Comparison of ENCODE assay signal across 9 cellular contexts in genomic region chr20:57680131-57680716, GRCh38. TPM values are rescaled to one million over a fixed set of nuclear protein-coding genes. Genes with fewer than 3 reads are reported as not detected.
DNase-seq lines count a peak whose midpoint lies in the region; ATAC-seq and TF ChIP-seq lines count a peak whose summit lies in the region.
"Had no signal": no experiment of that assay in that cellular context is flagged by ENCODE, and none has a peak within 500 bp of the region (broad histone marks: within the 10 kb centered on the region; RNA-seq: fewer than 3 reads in every experiment).

No MANE protein-coding gene starts in this region.

- no peak overlapping the region for H3K14ac ChIP-seq in H9 (ENCODE audit: insufficient read depth, low read length)

- H2BK12ac ChIP-seq in H9 (ENCODE audit: insufficient read length, low read depth, low read length) = no peak overlapping the region

- H3K4me1 ChIP-seq in H9 (ENCODE audit: insufficient read depth, low read length) = peaks cover 37% of the 10 kb centered on the region

- TF ChIP-seq CTCF in H9 (conservative IDR thresholded peaks at IDR 0.05) = no peak
- no peak for TF ChIP-seq CTCF in CD14-positive monocyte (IDR thresholded peaks at IDR 0.05)

- no peak overlapping the region for H3K9ac ChIP-seq in H9 (ENCODE audit: extremely low read depth, insufficient read length, low read length)

- intact Hi-C loops in CD14-positive monocyte (cut with micrococcal nuclease) = no loop called here

- no peak overlapping the region for H2BK120ac ChIP-seq in H9 (ENCODE audit: low read depth, low read length, poor library complexity, severe bottlenecking)

- H4K20me1 ChIP-seq in H9 (ENCODE audit: control insufficient read depth, insufficient read depth, insufficient read length) = no peaks in the 10 kb centered on the region

- peak overlapping the region in 2 of 3 experiments; percentile 46; a peak in 4 of 7 replicates for H3K27ac Mint-ChIP-seq in H9
- peak overlapping the region in 6 of 10 donors; percentile 12 to 85 (median 58) for H3K27ac Mint-ChIP-seq in naive thymus-derived CD8-positive, alpha-beta T cell
- no peak overlapping the region for H3K27ac Mint-ChIP-seq in CD14-positive monocyte

- H2BK15ac ChIP-seq in H9 (ENCODE audit: low read depth, low read length) = no peak overlapping the region

- H2BK20ac ChIP-seq in H9 (ENCODE audit: low read depth, low read length, poor library complexity, severe bottlenecking) = no peak overlapping the region

- H3K4me3 Mint-ChIP-seq in H9 (no peak overlapping the region; a peak in 1 of 5 replicates), CD14-positive monocyte (no peak overlapping the region)
- peak overlapping the region in 6 of 10 donors; percentile 8 to 57 (median 48) for H3K4me3 Mint-ChIP-seq in naive thymus-derived CD8-positive, alpha-beta T cell

- H3K9me3 Mint-ChIP-seq in H9 (no peaks in the 10 kb centered on the region), CD14-positive monocyte (peaks cover 0 to 3% (median 0%) of the 10 kb centered on the region in 7 donors)
- H3K9me3 Mint-ChIP-seq in naive thymus-derived CD8-positive, alpha-beta T cell = no peaks in the 10 kb centered on the region

- no peak overlapping the region for H2BK5ac ChIP-seq in H9 (ENCODE audit: insufficient read length, low read length)

- POLR2A ChIA-PET in naive thymus-derived CD8-positive, alpha-beta T cell (lab: Charles Lee) = interaction anchor here (1.0 to 3.7 kb wide), 5 partner anchors 26 to 61 kb away, joined by 3 to 22 read pairs (median 5); partner anchors contain the start of genes PMEPA1 and ZBP1

- no peak overlapping the region for H2AK5ac ChIP-seq in H9 (ENCODE audit: insufficient read length, low read length)

- no peaks in the 10 kb centered on the region for H3K9me3 ChIP-seq in H9 (ENCODE audit: control insufficient read depth, low read depth, low read length)
- H3K9me3 ChIP-seq: upper lobe of left lung had no signal

- H4K91ac ChIP-seq in H9 (ENCODE audit: insufficient read length, low read depth, low read length) = no peak overlapping the region

- H3T11ph ChIP-seq in H9 (ENCODE audit: low read length) = no peak overlapping the region

- H3K27me3 Mint-ChIP-seq in H9 (ENCODE audit: low read depth) (no peaks in the 10 kb centered on the region), CD14-positive monocyte (ENCODE audit: low read depth in 3 of 3) (peaks cover 15 to 32% (median 31%) of the 10 kb centered on the region in 3 donors)
- peaks cover 0 to 4% (median 0%) of the 10 kb centered on the region in 5 donors for H3K27me3 Mint-ChIP-seq in naive thymus-derived CD8-positive, alpha-beta T cell

- H3K27ac ChIP-seq in H9 (ENCODE audit: insufficient read length, low read depth, low read length) = no peak overlapping the region
- H3K27ac ChIP-seq: upper lobe of left lung had no signal

- DNase-seq in H9 = no peak
- peak; percentile 23 for DNase-seq in LHCN-M2 (ENCODE audit: low read depth)
- DNase-seq in naive thymus-derived CD8-positive, alpha-beta T cell = peak in 1 of 10 donors; percentile 28
- DNase-seq in activated naive CD4-positive, alpha-beta T cell (lab: John Stamatoyannopoulos, UW) = no peak
- DNase-seq in CD14-positive monocyte (ENCODE audit: low spot score) = no peak
- no peak for DNase-seq in NCI-H345 treated with DMSO at 0.1 percent for 48 hours (lab: John Stamatoyannopoulos, UW; ENCODE audit: unreplicated experiment)
- no peak for DNase-seq in NCI-H146 (lab: John Stamatoyannopoulos, UW)
- DNase-seq: upper lobe of left lung had no signal

- peaks cover 35% of the 10 kb centered on the region; the same call in 1 of the 2 replicates for H3K79me2 ChIP-seq in H9 (ENCODE audit: insufficient read depth, low read length)

- no peak overlapping the region for H3K23ac ChIP-seq in H9 (ENCODE audit: insufficient read length, low read depth, low read length)

- H2AFZ ChIP-seq in H9 (ENCODE audit: low read length) = no peak overlapping the region

- H3K79me1 ChIP-seq in H9 (ENCODE audit: insufficient read depth, low read depth, low read length, poor library complexity, severe bottlenecking) = peaks cover 5% of the 10 kb centered on the region

- ATAC-seq in GM18861 (IDR thresholded peaks at IDR 0.05; ENCODE audit: unreplicated experiment) = peak; percentile 47
- peak; percentile 17 to 20 for ATAC-seq in naive thymus-derived CD8-positive, alpha-beta T cell

- no peak overlapping the region for H3K18ac ChIP-seq in H9 (ENCODE audit: insufficient read length, low read depth, low read length)

- WGBS in H9 (ENCODE audit: extremely low coverage, insufficient read length, low lambda C conversion rate) = no CpG with 5 or more reads among the region's 12 CpGs

- no peaks in the 10 kb centered on the region for H3K23me2 ChIP-seq in H9 (ENCODE audit: insufficient read length, low read depth, low read length, poor library complexity, severe bottlenecking)

- H4K5ac ChIP-seq in H9 (ENCODE audit: insufficient read length, low read depth, low read length) = no peak overlapping the region

- H4K8ac ChIP-seq in H9 (replicated peaks; ENCODE audit: insufficient read length, low read depth, low read length) = no peak overlapping the region

- H3K36me3 Mint-ChIP-seq in H9 (ENCODE audit: insufficient read depth in 1 of 3, low read depth in 3 of 3) = peaks cover 0 to 16% (median 8%) of the 10 kb centered on the region in 3 experiments; a peak in 4 of 7 replicates
- H3K36me3 Mint-ChIP-seq in naive thymus-derived CD8-positive, alpha-beta T cell = no peaks in the 10 kb centered on the region
- no peaks in the 10 kb centered on the region for H3K36me3 Mint-ChIP-seq in CD14-positive monocyte

- no peak overlapping the region for H3K4ac ChIP-seq in H9 (ENCODE audit: low read depth, low read length)

- H3K4me1 Mint-ChIP-seq in H9 (peaks cover 89 to 91% of the 10 kb centered on the region in 2 experiments), CD14-positive monocyte (peaks cover 5% of the 10 kb centered on the region)
- peaks cover 21 to 90% (median 47%) of the 10 kb centered on the region in 4 donors for H3K4me1 Mint-ChIP-seq in naive thymus-derived CD8-positive, alpha-beta T cell

- H3K4me2 ChIP-seq in H9 (ENCODE audit: insufficient read depth, insufficient read length, low read length) = no peak overlapping the region

- H3K27me3 ChIP-seq in H9 (ENCODE audit: insufficient read depth, low read length) = no peaks in the 10 kb centered on the region
- H3K27me3 ChIP-seq: upper lobe of left lung had no signal

- H3K56ac ChIP-seq in H9 (ENCODE audit: insufficient read length, low read depth, low read length) = no peak overlapping the region

RNA-seq across cellular contexts. Expression of gene PMEPA1, which starts 29.6 kb away (rescaled TPM):
- total RNA-seq in H9 (2021) = 34.6 and 35.7 TPM in 2 replicates
- total RNA-seq in LHCN-M2 (2014; rRNA removed) = 2.4 and 2.8 TPM in 2 replicates
- 13.0 TPM for polyA plus RNA-seq in LHCN-M2 (2012)
- 10 to 100 TPM; 12.2 to 14.3 TPM for total RNA-seq in naive thymus-derived CD8-positive, alpha-beta T cell
- 1 to 10 TPM; 1.6 to 5.0 (median 3.5) TPM for polyA plus RNA-seq in naive thymus-derived CD8-positive, alpha-beta T cell
- under 1 TPM; 0.59 to 0.73 TPM for polyA plus RNA-seq in CD14-positive monocyte

RNA-seq across cellular contexts. Expression of gene ZBP1, which starts 60.0 kb away (rescaled TPM):
- not detected in 2 replicates for total RNA-seq in H9 (2021)
- total RNA-seq in LHCN-M2 (2014; rRNA removed) = not detected in 2 replicates
- not detected for polyA plus RNA-seq in LHCN-M2 (2012)
- 10 to 100 TPM; 10.2 to 10.5 TPM for total RNA-seq in naive thymus-derived CD8-positive, alpha-beta T cell
- polyA plus RNA-seq in naive thymus-derived CD8-positive, alpha-beta T cell = 10 to 100 TPM in 1 of 3 donors, 1 to 10 TPM in 2; 6.2 to 10.9 (median 6.4) TPM
- 1 to 10 TPM; 2.8 to 3.0 TPM for polyA plus RNA-seq in CD14-positive monocyte

Comparison
In these comparisons a context has a peak if more than half of its experiments do, and no peak if none do; other contexts are left out.
1. H3K27ac Mint-ChIP-seq: peak in H9 (2 of 3) and naive thymus-derived CD8-positive, alpha-beta T cell (6 of 10); none in CD14-positive monocyte (0 of 7).
2. H3K4me3 Mint-ChIP-seq: peak in naive thymus-derived CD8-positive, alpha-beta T cell (6 of 10); none in H9 (0 of 2) and CD14-positive monocyte (0 of 2).
3. RNA of gene ZBP1, which starts 60.0 kb away (total RNA-seq): 10.2 to 10.5 TPM in naive thymus-derived CD8-positive, alpha-beta T cell; not detected in H9 and not detected in LHCN-M2; every median in the first group is over 10 times any median in the second.